ENCODE assay signal across 9 cellular contexts in genomic region chr17:65191805-65192740, GRCh38. TPM values are rescaled to one million over a fixed set of nuclear protein-coding genes. Genes with fewer than 3 reads are reported as not detected.
DNase-seq lines count a peak whose midpoint lies in the region; ATAC-seq, FAIRE-seq and TF ChIP-seq lines count a peak whose summit lies in the region.
"Had no signal": no experiment of that assay in that cellular context is flagged by ENCODE, and none has a peak within 500 bp of the region (broad histone marks: within the 10 kb centered on the region; RNA-seq: fewer than 3 reads in every experiment).

No MANE protein-coding gene starts in this region.

- peak overlapping the region; percentile 75 for H3K4me2 ChIP-seq in astrocyte (ENCODE audit: low read length)

- no peaks in the 10 kb centered on the region for H3K9me3 ChIP-seq in astrocyte (ENCODE audit: insufficient read depth, low read depth, low read length)
- no peaks in the 10 kb centered on the region for H3K9me3 ChIP-seq in CD4-positive, alpha-beta memory T cell (ENCODE audit: control insufficient read depth in 1 of 2, low read length in 2 of 2)

- intact Hi-C loops in CD4-positive, alpha-beta memory T cell (cut with micrococcal nuclease): no loop called here

- H3K27me3 ChIP-seq in astrocyte (ENCODE audit: insufficient read depth, low read length): no peaks in the 10 kb centered on the region
- H3K27me3 ChIP-seq in CD4-positive, alpha-beta memory T cell (ENCODE audit: insufficient read depth, low read length): no peaks in the 10 kb centered on the region

- no peak for ATAC-seq in GM19397 (IDR thresholded peaks at IDR 0.05; ENCODE audit: unreplicated experiment)

- peak overlapping the region; percentile 81 for H3K27ac ChIP-seq in astrocyte (ENCODE audit: low read depth, low read length)
- no peak overlapping the region for H3K27ac ChIP-seq in CD4-positive, alpha-beta memory T cell (ENCODE audit: low read depth, low read length)

- no peaks in the 10 kb centered on the region for H3K79me2 ChIP-seq in astrocyte (ENCODE audit: insufficient read depth, low read length)

- CTCF ChIA-PET in CD4-positive, alpha-beta memory T cell (lab: Charles Lee; ENCODE audit: partially characterized antibody): interaction anchor here (1.3 to 1.8 kb wide), 2 partner anchors 52 to 91 kb away, joined by 4 read pairs; no protein-coding TSS in a partner anchor

- H4K20me1 ChIP-seq in astrocyte (ENCODE audit: insufficient read depth, low read length): no peaks in the 10 kb centered on the region

- no peaks in the 10 kb centered on the region for H3K36me3 ChIP-seq in astrocyte (ENCODE audit: insufficient read depth, low read length)
- H3K36me3 ChIP-seq in CD4-positive, alpha-beta memory T cell (ENCODE audit: insufficient read depth, low read length): no peaks in the 10 kb centered on the region

- TF ChIP-seq CTCF in astrocyte (IDR thresholded peaks at IDR 0.05; ENCODE audit: insufficient read depth, low read depth, low read length): no peak
- TF ChIP-seq CTCF in neural crest cell (conservative IDR thresholded peaks at IDR 0.05): no peak
- no peak for TF ChIP-seq CTCF in GM20000 (IDR thresholded peaks at IDR 0.05; ENCODE audit: extremely low read depth, missing control alignments)

- peak; percentile 91 for DNase-seq in ELR (ENCODE audit: low read depth)
- peak; percentile 79 for DNase-seq in M059J (ENCODE audit: low read depth)
- DNase-seq in astrocyte (ENCODE audit: low read depth): peak; percentile 72
- no peak for DNase-seq in neural crest cell (ENCODE audit: low read depth, low spot score)
- no peak for DNase-seq in pons (ENCODE audit: low spot score)
- no peak for DNase-seq in GM20000 (ENCODE audit: low spot score)
- no peak for DNase-seq in CD4-positive, alpha-beta memory T cell
- DNase-seq: Karpas-422 had no signal

- H3K27me3 Mint-ChIP-seq in astrocyte (ENCODE audit: low read depth, unreplicated experiment) (no peaks in the 10 kb centered on the region), neural crest cell (ENCODE audit: low read depth) (no peaks in the 10 kb centered on the region)
- H3K27me3 Mint-ChIP-seq in CD4-positive, alpha-beta memory T cell: no peaks in the 10 kb centered on the region

- POLR2A ChIA-PET in CD4-positive, alpha-beta memory T cell (lab: Charles Lee; ENCODE audit: partially characterized antibody): interaction anchor here (1.8 kb wide), 1 partner anchor 10 kb away, joined by 6 read pairs; no protein-coding TSS in a partner anchor

- H3K36me3 Mint-ChIP-seq in astrocyte (ENCODE audit: low read depth, unreplicated experiment) (peaks cover 4% of the 10 kb centered on the region), neural crest cell (ENCODE audit: low read depth) (no peaks in the 10 kb centered on the region)
- H3K36me3 Mint-ChIP-seq in CD4-positive, alpha-beta memory T cell: no peaks in the 10 kb centered on the region

- FAIRE-seq in astrocyte (lab: Jason Lieb, UNC): no peak

- peaks cover 2% of the 10 kb centered on the region for H3K9me3 Mint-ChIP-seq in astrocyte (ENCODE audit: unreplicated experiment)
- no peaks in the 10 kb centered on the region for H3K9me3 Mint-ChIP-seq in neural crest cell
- H3K9me3 Mint-ChIP-seq in CD4-positive, alpha-beta memory T cell: no peaks in the 10 kb centered on the region

- H3K4me3 Mint-ChIP-seq in astrocyte (ENCODE audit: unreplicated experiment) (no peak overlapping the region), neural crest cell (no peak overlapping the region)
- no peak overlapping the region for H3K4me3 Mint-ChIP-seq in CD4-positive, alpha-beta memory T cell

- H3K4me3 ChIP-seq in astrocyte (ENCODE audit: insufficient read depth, low read depth, low read length): no peak overlapping the region
- H3K4me3 ChIP-seq in CD4-positive, alpha-beta memory T cell (ENCODE audit: low read length in 2 of 2): no peak overlapping the region

- H3K4me1 ChIP-seq in astrocyte (ENCODE audit: insufficient read depth, low read length): peaks cover 23% of the 10 kb centered on the region
- no peaks in the 10 kb centered on the region for H3K4me1 ChIP-seq in CD4-positive, alpha-beta memory T cell (ENCODE audit: insufficient read depth, low read length)

- H3K4me1 Mint-ChIP-seq in astrocyte (ENCODE audit: low read depth, unreplicated experiment) (peaks cover 45% of the 10 kb centered on the region), neural crest cell (peaks cover 12% of the 10 kb centered on the region)
- no peaks in the 10 kb centered on the region for H3K4me1 Mint-ChIP-seq in CD4-positive, alpha-beta memory T cell

- H3K9ac ChIP-seq in astrocyte (ENCODE audit: low read length): peak overlapping the region; percentile 58

- peak overlapping the region; percentile 99 for H3K27ac Mint-ChIP-seq in astrocyte (ENCODE audit: unreplicated experiment)
- H3K27ac Mint-ChIP-seq in neural crest cell (ENCODE audit: unreplicated experiment): peak overlapping the region; percentile 31
- H3K27ac Mint-ChIP-seq in CD4-positive, alpha-beta memory T cell: no peak overlapping the region

- no peak overlapping the region for H2AFZ ChIP-seq in astrocyte (ENCODE audit: low read depth, low read length)

RNA-seq across cellular contexts. Expression of gene RGS9, which starts 54.9 kb away (rescaled TPM):
- total RNA-seq in M059J (2014; rRNA removed; shearing (Covaris generic)): 5.4 and 6.0 TPM in 2 replicates
- 8.6 and 9.4 TPM in 2 replicates for total RNA-seq in astrocyte
- total RNA-seq in neural crest cell: 2.5 and 2.8 TPM in 2 replicates
- under 1 TPM; 0.67 to 0.84 TPM for total RNA-seq in CD4-positive, alpha-beta memory T cell
- 1 to 10 TPM; 1.6 to 2.7 TPM for polyA plus RNA-seq in CD4-positive, alpha-beta memory T cell

Comparison
In these comparisons a context has a peak if more than half of its experiments do, and no peak if none do; other contexts are left out.
1. DNase-seq: peak in ELR (single experiment), M059J (single experiment) and astrocyte (single experiment); none in neural crest cell (single experiment), pons (single experiment), GM20000 (single experiment) and CD4-positive, alpha-beta memory T cell (0 of 5).
2. H3K27ac Mint-ChIP-seq: peak in astrocyte (single experiment) and neural crest cell (single experiment); none in CD4-positive, alpha-beta memory T cell (0 of 7).